1 cellular context compared by ENCODE assay signal in genomic region chr16:87502308-87502969, GRCh38.
TF ChIP-seq lines count a peak whose summit lies in the region.

No MANE protein-coding gene starts in this region.

TF ChIP-seq in IMR-90, 13 proteins besides CTCF, POLR2A, EP300 and RAD21:
- TF ChIP-seq FOS (IDR thresholded peaks at IDR 0.05; ENCODE audit: low read depth, low read length) (no peak), RCOR1 (IDR thresholded peaks at IDR 0.05; ENCODE audit: insufficient replicate concordance, low read length) (no peak), RFX5 (IDR thresholded peaks at IDR 0.05; ENCODE audit: low read depth, low read length) (no peak), CEBPB (IDR thresholded peaks at IDR 0.05; ENCODE audit: low read depth, low read length) (no peak), ELK1 (IDR thresholded peaks at IDR 0.05; ENCODE audit: borderline replicate concordance, low read depth, low read length) (no peak), CHD1 (IDR thresholded peaks at IDR 0.05; ENCODE audit: low read depth, low read length) (no peak), USF2 (IDR thresholded peaks at IDR 0.05; ENCODE audit: low read depth, low read length) (no peak), SMC3 (IDR thresholded peaks at IDR 0.05; ENCODE audit: low read depth, low read length) (no peak), BHLHE40 (IDR thresholded peaks at IDR 0.05; ENCODE audit: low read depth, low read length) (no peak)
